8 cellular contexts compared by ENCODE assay signal in genomic region chr2:69770193-69770702, GRCh38. TPM values are rescaled to one million over a fixed set of nuclear protein-coding genes. Genes with fewer than 3 reads are reported as not detected.
DNase-seq lines count a peak whose midpoint lies in the region; TF ChIP-seq lines count a peak whose summit lies in the region.

No MANE protein-coding gene starts in this region.

- 0 out of 2 replicates have a peak, but pooled peaks cover 3% of the 10 kb centered on the region for H3K36me3 ChIP-seq in SJSA1
- no peaks in the 10 kb centered on the region for H3K36me3 ChIP-seq in BE2C

- H3K9me3 ChIP-seq in SJSA1 (replicated peaks) (no peaks in the 10 kb centered on the region), BE2C (no peaks in the 10 kb centered on the region)

- H3K4me3 ChIP-seq in SJSA1: no peak overlapping the region
- H3K4me3 ChIP-seq in BE2C (ENCODE audit: low read depth, low read length): no peak overlapping the region

- H3K27me3 ChIP-seq in SJSA1 (replicated peaks) (no peaks in the 10 kb centered on the region), BE2C (no peaks in the 10 kb centered on the region)

- DNase-seq in activated gamma-delta T cell treated with Interleukin-2 at 50 U/mL for 16 hours: peak; percentile 14
- DNase-seq in activated gamma-delta T cell (lab: John Stamatoyannopoulos, UW): no peak
- peak; percentile 53 to 73 for DNase-seq in SJSA1 (ENCODE audit: low read depth in 1 of 2, low spot score in 2 of 2)
- DNase-seq in epidermal melanocyte (ENCODE audit: insufficient read length, low spot score): peak; percentile 24
- DNase-seq in occipital lobe (lab: John Stamatoyannopoulos, UW): peak; percentile 33
- DNase-seq in SHP77 treated with DMSO at 0.1 percent for 48 hours (lab: John Stamatoyannopoulos, UW): no peak
- DNase-seq in NCI-H1092 treated with DMSO at 0.1 percent for 48 hours (lab: John Stamatoyannopoulos, UW): no peak
- DNase-seq in BE2C: no peak

- H3K27ac ChIP-seq in SJSA1: peak overlapping the region; percentile 69

- peaks cover 52% of the 10 kb centered on the region for H3K4me1 ChIP-seq in SJSA1 (replicated peaks)
- no peaks in the 10 kb centered on the region for H3K4me1 ChIP-seq in BE2C

- no peak for TF ChIP-seq CTCF in BE2C (IDR thresholded peaks at IDR 0.05; ENCODE audit: low read depth, low read length)

RNA-seq across cellular contexts. Expression of gene ANXA4, which starts 28.3 kb away (rescaled TPM):
- total RNA-seq in SJSA1 (2014; rRNA removed; shearing (Covaris generic)): 9.6 and 18.2 TPM in 2 replicates
- total RNA-seq in occipital lobe: 3.4 TPM
- polyA plus RNA-seq in BE2C (2012; ENCODE audit: insufficient read depth, insufficient read length, low read depth): 4.1 TPM

RNA-seq across cellular contexts. Expression of gene GMCL1, which starts 59.2 kb away (rescaled TPM):
- 12.4 and 20.1 TPM in 2 replicates for total RNA-seq in SJSA1 (2014; rRNA removed; shearing (Covaris generic))
- 18.7 TPM for total RNA-seq in occipital lobe
- 6.6 TPM for polyA plus RNA-seq in BE2C (2012; ENCODE audit: insufficient read depth, insufficient read length, low read depth)

Comparison
In these comparisons a context has a peak if more than half of its experiments do, and no peak if none do; other contexts are left out.
1. DNase-seq: peak in activated gamma-delta T cell treated with Interleukin-2 at 50 U/mL for 16 hours (single experiment), SJSA1 (2 of 2), epidermal melanocyte (single experiment) and occipital lobe (single experiment); none in activated gamma-delta T cell (single experiment), SHP77 treated with DMSO at 0.1 percent for 48 hours (single experiment), NCI-H1092 treated with DMSO at 0.1 percent for 48 hours (single experiment) and BE2C (single experiment).